Comparison of ENCODE assay signal across 23 cellular contexts in the genomic region with DNA sequence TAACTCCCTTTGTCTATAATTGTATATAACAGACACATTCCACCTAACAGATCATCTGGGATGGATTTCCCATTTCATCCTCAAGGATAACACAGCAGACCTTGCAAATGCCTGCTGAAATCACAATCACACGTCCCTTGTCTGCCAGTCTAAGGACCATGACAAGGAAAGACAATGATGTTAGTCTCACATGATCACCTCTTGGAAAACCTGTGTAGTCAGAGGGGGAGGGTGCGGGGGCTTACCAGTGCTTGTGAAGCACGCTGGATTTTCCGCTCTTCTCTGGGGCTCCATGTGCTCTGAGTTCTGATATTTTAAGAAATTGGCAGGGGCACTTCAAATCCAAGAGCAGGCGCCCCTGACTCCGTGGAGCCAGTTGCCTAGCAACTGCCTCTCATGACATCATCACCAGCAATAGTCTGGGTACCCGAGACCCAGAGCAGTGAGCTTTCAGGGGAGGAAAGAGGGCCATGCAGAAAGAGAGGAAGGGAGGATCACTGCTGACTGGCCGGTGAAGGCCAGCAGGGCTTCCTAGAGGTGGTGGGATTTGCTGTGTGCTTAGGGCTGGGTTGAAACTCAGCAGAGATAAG.
"Had no signal": no experiment of that assay in that cellular context is flagged by ENCODE, and none has a peak within 500 bp of the region (broad histone marks: within the 10 kb centered on the region; RNA-seq: fewer than 3 reads in every experiment).

No MANE protein-coding gene starts in this region.

- ATAC-seq: activated CD4-positive, alpha-beta T cell treated with anti-CD3 and anti-CD28 coated beads for 36 hours; activated T-helper 17 cell treated with anti-CD3 and anti-CD28 coated beads, Interleukin-2, amount 50 U/mL, for 72 hours; heart right ventricle; left lung; natural killer cell treated with Interleukin-12 subunit alpha and Interleukin-12 subunit beta and Interleukin-15 and Interleukin-18, amount 100 ng/mL, for 72 hours; stimulated activated naive B cell treated with anti-CD40 and anti-IgM and Interleukin-4, amounts not matched to agents 10 μg/mL and 1 μg/mL and 100 μg/mL, for 72 hours; T-helper 17 cell had no signal

- H3K9me3 ChIP-seq: adrenal gland, transverse colon had no signal

- DNase-seq: activated B cell treated with CpG ODN at 0.5 μM for 24 hours; activated CD4-positive, alpha-beta T cell treated with anti-CD3 and anti-CD28 coated beads for 36 hours; activated CD4-positive, alpha-beta T cell treated with anti-CD3 and anti-CD28 coated beads, Interleukin-2, amount 50 U/mL, for 4 hours; activated CD8-positive, alpha-beta memory T cell treated with anti-CD3 and anti-CD28 coated beads for 24 hours; activated CD8-positive, alpha-beta memory T cell treated with anti-CD3 and anti-CD28 coated beads, Interleukin-2, amount 50 U/mL, for 4 hours; activated T-cell treated with anti-CD3 and anti-CD28 coated beads, Interleukin-2, amount 50 U/mL, for 24 hours; adrenal gland; cerebellar nuclear complex; cortex of kidney; heart right ventricle; midbrain; sigmoid colon; stimulated activated CD4-positive, alpha-beta T cell treated with anti-CD3 and anti-CD28 coated beads, Interleukin-2, amount 100 ng/mL, for 48 hours; stimulated activated CD8-positive, alpha-beta memory T cell treated with anti-CD3 and anti-CD28 coated beads, Interleukin-4, amount 100 ng/mL, for 48 hours; stimulated activated naive B cell treated with anti-CD40 and anti-IgM and Interleukin-4, amounts not matched to agents 10 μg/mL and 1 μg/mL and 100 μg/mL, for 72 hours; T-helper 17 cell; transverse colon had no signal

- H3K4me1 ChIP-seq: adrenal gland, breast epithelium, left lung, sigmoid colon, transverse colon had no signal

- H3K27ac ChIP-seq: adrenal gland, breast epithelium, epithelial cell of prostate, heart right ventricle, left lung, sigmoid colon, transverse colon had no signal

- H3K4me1 Mint-ChIP-seq: activated B cell treated with CpG ODN at 0.5 μM for 24 hours; activated T-helper 17 cell treated with anti-CD3 and anti-CD28 coated beads, Interleukin-2, amount 50 U/mL, for 72 hours; stimulated activated naive B cell treated with anti-CD40 and anti-IgM and Interleukin-4, amounts not matched to agents 10 μg/mL and 1 μg/mL and 100 μg/mL, for 72 hours had no signal

- H3K4me3 Mint-ChIP-seq: activated B cell treated with CpG ODN at 0.5 μM for 24 hours; activated CD4-positive, alpha-beta T cell treated with anti-CD3 and anti-CD28 coated beads for 36 hours; activated naive CD8-positive, alpha-beta T cell; activated T-cell treated with anti-CD3 and anti-CD28 coated beads, Interleukin-2, amount 50 U/mL, for 24 hours; activated T-helper 17 cell treated with anti-CD3 and anti-CD28 coated beads, Interleukin-2, amount 50 U/mL, for 72 hours; natural killer cell treated with Interleukin-12 subunit alpha and Interleukin-12 subunit beta and Interleukin-15 and Interleukin-18, amount 100 ng/mL, for 72 hours; stimulated activated naive B cell treated with anti-CD40 and anti-IgM and Interleukin-4, amounts not matched to agents 10 μg/mL and 1 μg/mL and 100 μg/mL, for 72 hours; T-helper 17 cell had no signal

- H3K27me3 Mint-ChIP-seq: activated CD4-positive, alpha-beta T cell treated with anti-CD3 and anti-CD28 coated beads for 36 hours; activated naive CD8-positive, alpha-beta T cell; activated T-cell treated with anti-CD3 and anti-CD28 coated beads, Interleukin-2, amount 50 U/mL, for 24 hours; activated T-helper 17 cell treated with anti-CD3 and anti-CD28 coated beads, Interleukin-2, amount 50 U/mL, for 72 hours; natural killer cell treated with Interleukin-12 subunit alpha and Interleukin-12 subunit beta and Interleukin-15 and Interleukin-18, amount 100 ng/mL, for 72 hours had no signal

- H3K27ac Mint-ChIP-seq: activated B cell treated with CpG ODN at 0.5 μM for 24 hours; activated CD4-positive, alpha-beta T cell treated with anti-CD3 and anti-CD28 coated beads for 36 hours; activated naive CD8-positive, alpha-beta T cell; activated T-cell treated with anti-CD3 and anti-CD28 coated beads, Interleukin-2, amount 50 U/mL, for 24 hours; activated T-helper 17 cell treated with anti-CD3 and anti-CD28 coated beads, Interleukin-2, amount 50 U/mL, for 72 hours; natural killer cell treated with Interleukin-12 subunit alpha and Interleukin-12 subunit beta and Interleukin-15 and Interleukin-18, amount 100 ng/mL, for 72 hours; stimulated activated naive B cell treated with anti-CD40 and anti-IgM and Interleukin-4, amounts not matched to agents 10 μg/mL and 1 μg/mL and 100 μg/mL, for 72 hours; T-helper 17 cell had no signal
